Comparison of ENCODE assay signal across 18 cellular contexts in the genomic region with DNA sequence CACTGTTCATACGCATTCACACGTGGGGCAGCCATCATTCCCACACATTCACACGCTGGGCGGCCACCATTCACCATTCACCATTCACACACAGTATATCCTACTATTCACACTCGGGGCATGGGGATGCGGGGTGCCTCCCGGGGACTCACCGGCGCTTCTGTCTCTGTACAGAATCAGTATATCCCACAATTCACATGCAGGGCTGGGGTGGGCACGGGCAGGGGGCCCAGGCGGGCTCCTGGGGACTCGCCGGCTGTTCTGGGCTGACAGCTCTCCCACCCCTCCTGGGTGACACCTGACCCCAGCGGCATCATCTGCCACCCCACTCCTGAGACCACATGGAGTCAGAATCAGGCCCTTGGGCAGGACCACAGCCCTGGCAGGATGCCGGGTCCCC. TPM values are rescaled to one million over a fixed set of nuclear protein-coding genes. Genes with fewer than 3 reads are reported as not detected.
A peak's percentile ranks its signal among the peaks of the same experiment; 100 is the strongest.
DNase-seq lines count a peak whose midpoint lies in the region; ATAC-seq and TF ChIP-seq lines count a peak whose summit lies in the region.
"Had no signal": no experiment of that assay in that cellular context is flagged by ENCODE, and none has a peak within 500 bp of the region (broad histone marks: within the 10 kb centered on the region; RNA-seq: fewer than 3 reads in every experiment).

No MANE protein-coding gene starts in this region.

- peaks cover 9 to 53% (median 47%) of the 10 kb centered on the region in 10 experiments; a peak in 19 of 20 replicates for H3K4me1 ChIP-seq in BLaER1 treated with 17β-estradiol and CSF1 and Interleukin-3, amounts not matched to agents 10 nM and 100 nM
- H3K4me1 ChIP-seq in IMR-90 (ENCODE audit: control insufficient read depth, insufficient read depth, low read length) (no peaks in the 10 kb centered on the region), spleen (peaks cover 0 to 8% (median 0%) of the 10 kb centered on the region in 6 donors)

- peaks cover 5% of the 10 kb centered on the region for H3K27me3 Mint-ChIP-seq in glutamatergic neuron (ENCODE audit: unreplicated experiment)
- H3K27me3 Mint-ChIP-seq: CD4-positive, alpha-beta T cell; CD8-positive, alpha-beta memory T cell had no signal

- H3K4me2 ChIP-seq in BLaER1 treated with 17β-estradiol and CSF1 and Interleukin-3, amounts not matched to agents 10 nM and 100 nM = peak overlapping the region; percentile 31 to 97 (median 88); a peak in 21 of 22 replicates
- H3K4me2 ChIP-seq in IMR-90 (ENCODE audit: low read depth, low read length) = no peak overlapping the region

- no peak overlapping the region for H2BK120ac ChIP-seq in IMR-90 (ENCODE audit: low read depth, low read length)

- H3K9me3 ChIP-seq in BLaER1 treated with 17β-estradiol and CSF1 and Interleukin-3, amounts not matched to agents 10 nM and 100 nM (replicated peaks in 1 of 11) = no peaks in the 10 kb centered on the region
- H3K9me3 ChIP-seq in IMR-90 (ENCODE audit: control insufficient read depth, insufficient read depth, low read length) = no peaks in the 10 kb centered on the region
- no peaks in the 10 kb centered on the region for H3K9me3 ChIP-seq in spleen

- POLR2A ChIA-PET in IMR-90 (lab: Charles Lee; ENCODE audit: unreplicated experiment) = no interaction called here

- in situ Hi-C loops in IMR-90 (cut with MboI; ENCODE audit: low sequenced_read_pairs) = loop anchor here (5.0 kb wide), 1 partner anchor 49 kb away; no protein-coding TSS in a partner anchor

- no peaks in the 10 kb centered on the region for H3K9me1 ChIP-seq in IMR-90 (ENCODE audit: insufficient read depth, low read length)

- no peaks in the 10 kb centered on the region for H3K79me1 ChIP-seq in IMR-90 (ENCODE audit: low read depth in 1 of 2, low read length in 2 of 2)

- H2AFZ ChIP-seq in IMR-90 (replicated peaks; ENCODE audit: low read length, poor library complexity) = no peak overlapping the region
- H2AFZ ChIP-seq: GM23248 had no signal

- no peak for DNase-seq in IMR-90
- no peak for DNase-seq in glutamatergic neuron
- peak; percentile 58 for DNase-seq in spleen
- no peak for DNase-seq in foreskin fibroblast
- DNase-seq: CD4-positive, alpha-beta T cell; CD8-positive, alpha-beta memory T cell; DMS 273 treated with DMSO at 0.1 percent for 48 hours; DMS79; EL; GDM1; GM23248; H9 had no signal

- H4K20me1 ChIP-seq in BLaER1 treated with 17β-estradiol and CSF1 and Interleukin-3, amounts not matched to agents 10 nM and 100 nM = peaks cover 17 to 99% (median 66%) of the 10 kb centered on the region in 11 experiments; a peak in 21 of 22 replicates
- no peaks in the 10 kb centered on the region for H4K20me1 ChIP-seq in IMR-90 (ENCODE audit: insufficient read depth, low read length)

- H3K9me3 Mint-ChIP-seq in glutamatergic neuron (ENCODE audit: unreplicated experiment) = peaks cover 5% of the 10 kb centered on the region
- H3K9me3 Mint-ChIP-seq: CD4-positive, alpha-beta T cell; CD8-positive, alpha-beta memory T cell; H9 had no signal

- no peak overlapping the region for H2AK5ac ChIP-seq in IMR-90 (ENCODE audit: low read depth, low read length)

- intact Hi-C loops in IMR-90 (cut with micrococcal nuclease) = no loop called here
- intact Hi-C loops in spleen (cut with DNase I; ENCODE audit: low total_unique reads) = no loop called here

- peak overlapping the region; percentile 33 for H3K27ac Mint-ChIP-seq in glutamatergic neuron (ENCODE audit: unreplicated experiment)
- H3K27ac Mint-ChIP-seq: CD14-positive monocyte; CD4-positive, alpha-beta T cell; CD8-positive, alpha-beta memory T cell; H9 had no signal

- ATAC-seq in IMR-90 (ENCODE audit: low read depth) (no peak), GM21367 (IDR thresholded peaks at IDR 0.05; ENCODE audit: unreplicated experiment) (no peak), GM21737 (IDR thresholded peaks at IDR 0.05; ENCODE audit: unreplicated experiment) (no peak)
- ATAC-seq: GM12878, HCT116 had no signal

- TF ChIP-seq RAD21 in IMR-90 (IDR thresholded peaks at IDR 0.05; ENCODE audit: low read length) = no peak

- no peak overlapping the region for H3K23ac ChIP-seq in IMR-90 (ENCODE audit: low read depth, low read length)

- no peak overlapping the region for H4K5ac ChIP-seq in IMR-90 (ENCODE audit: low read depth, low read length)

- TF ChIP-seq POLR2A in IMR-90 (IDR thresholded peaks at IDR 0.05; ENCODE audit: low read depth, low read length) = no peak
- no peak for TF ChIP-seq POLR2A in spleen (IDR thresholded peaks at IDR 0.05)

- H3K56ac ChIP-seq in IMR-90 (ENCODE audit: extremely low read depth, insufficient read depth, low read length) = no peak overlapping the region

- no TSS peak for BruUV-seq in IMR-90 (replicated peaks; lab: Mats Ljungman, UMichigan)

- H3K36me3 ChIP-seq in BLaER1 treated with 17β-estradiol and CSF1 and Interleukin-3, amounts not matched to agents 10 nM and 100 nM = peaks cover 60 to 96% (median 75%) of the 10 kb centered on the region in 11 experiments
- H3K36me3 ChIP-seq in IMR-90 (ENCODE audit: control insufficient read depth, insufficient read depth, low read length) (peaks cover 77% of the 10 kb centered on the region), spleen (peaks cover 0 to 100% (median 80%) of the 10 kb centered on the region in 6 donors)

- peak overlapping the region; percentile 9 for H2AK9ac ChIP-seq in IMR-90 (replicated peaks; ENCODE audit: low read depth, low read length, poor library complexity)

- no peak overlapping the region for H4K8ac ChIP-seq in IMR-90 (ENCODE audit: low read depth in 2 of 2, low read length in 2 of 2)

- H4K91ac ChIP-seq in IMR-90 (ENCODE audit: insufficient read depth, low read depth, low read length) = no peak overlapping the region

- H3K36me3 Mint-ChIP-seq in glutamatergic neuron (ENCODE audit: unreplicated experiment) = no peaks in the 10 kb centered on the region

- CTCF ChIA-PET in IMR-90 (lab: Yijun Ruan, JAX) = no interaction called here

- H3K9ac ChIP-seq in BLaER1 treated with 17β-estradiol and CSF1 and Interleukin-3, amounts not matched to agents 10 nM and 100 nM = peak overlapping the region in 6 of 11 experiments; percentile 37 to 61 (median 56); a peak in 11 of 22 replicates
- no peak overlapping the region for H3K9ac ChIP-seq in IMR-90 (ENCODE audit: low read depth, low read length)
- H3K9ac ChIP-seq: GM23248 had no signal

- no peak overlapping the region for H2BK5ac ChIP-seq in IMR-90 (ENCODE audit: low read depth, low read length, poor library complexity, severe bottlenecking)

- 96% methylated on average over 4 of the region's 15 CpGs; no CpG with 5 or more reads in 1 of the 2 experiments for WGBS in IMR-90 (ENCODE audit: extremely low coverage in 2 of 2, insufficient read length in 1 of 2), 2 experiments
- WGBS in spleen, 5 donors = 92 to 96% (median 93%) methylated on average over 10 to 15 of the region's 15 CpGs

- H2BK20ac ChIP-seq in IMR-90 (ENCODE audit: low read depth, low read length) = no peak overlapping the region

- H3K14ac ChIP-seq in IMR-90 (replicated peaks; ENCODE audit: low read depth, low read length) = no peak overlapping the region

- H3K4me3 ChIP-seq in BLaER1 treated with 17β-estradiol and CSF1 and Interleukin-3, amounts not matched to agents 10 nM and 100 nM = peak overlapping the region in 3 of 10 experiments; percentile 18 to 50 (median 36); a peak in 3 of 20 replicates
- H3K4me3 ChIP-seq in IMR-90 (ENCODE audit: insufficient read depth, low read depth, low read length) (no peak overlapping the region), spleen (no peak overlapping the region), foreskin fibroblast (ENCODE audit: low read depth in 1 of 2, low read length in 2 of 2) (no peak overlapping the region)
- H3K4me3 ChIP-seq: GM12878, GM23248 had no signal

- H2BK15ac ChIP-seq in IMR-90 (ENCODE audit: low read depth, low read length) = no peak overlapping the region

- H3K4ac ChIP-seq in IMR-90 (ENCODE audit: low read depth, low read length) = no peak overlapping the region

- no peak overlapping the region for H3K4me3 Mint-ChIP-seq in glutamatergic neuron (ENCODE audit: unreplicated experiment)
- H3K4me3 Mint-ChIP-seq: CD14-positive monocyte; CD4-positive, alpha-beta T cell; CD8-positive, alpha-beta memory T cell; H9 had no signal

- peak overlapping the region in 3 of 11 experiments; percentile 59 to 69 (median 60); a peak in 3 of 22 replicates for H3K27ac ChIP-seq in BLaER1 treated with 17β-estradiol and CSF1 and Interleukin-3, amounts not matched to agents 10 nM and 100 nM
- H3K27ac ChIP-seq in IMR-90 (ENCODE audit: insufficient read depth, low read length) = no peak overlapping the region
- H3K27ac ChIP-seq in spleen = no peak overlapping the region
- H3K27ac ChIP-seq: GM23248 had no signal

- H3K18ac ChIP-seq in IMR-90 (ENCODE audit: low read depth, low read length) = no peak overlapping the region

- peaks cover 6% of the 10 kb centered on the region for H3K4me1 Mint-ChIP-seq in glutamatergic neuron (ENCODE audit: low read depth, unreplicated experiment)
- H3K4me1 Mint-ChIP-seq: CD14-positive monocyte, H9 had no signal

- TF ChIP-seq CTCF in IMR-90 (conservative IDR thresholded peaks at IDR 0.05; ENCODE audit: low read depth, low read length) = no peak
- TF ChIP-seq CTCF in glutamatergic neuron (IDR thresholded peaks at IDR 0.05; ENCODE audit: partially characterized antibody, unreplicated experiment) = no peak
- no peak for TF ChIP-seq CTCF in spleen (IDR thresholded peaks at IDR 0.05 in 8 of 11, conservative IDR thresholded peaks at IDR 0.05 in 3 of 11)
- TF ChIP-seq CTCF in foreskin fibroblast (IDR thresholded peaks at IDR 0.05; ENCODE audit: low read depth, low read length) = no peak

- H3K27me3 ChIP-seq in BLaER1 treated with 17β-estradiol and CSF1 and Interleukin-3, amounts not matched to agents 10 nM and 100 nM = peaks cover 0 to 6% (median 0%) of the 10 kb centered on the region in 11 experiments; a peak in 1 of 22 replicates
- H3K27me3 ChIP-seq in IMR-90 (ENCODE audit: control insufficient read depth, insufficient read depth, low read length) (no peaks in the 10 kb centered on the region), spleen (replicated peaks in 1 of 7) (no peaks in the 10 kb centered on the region)

- dilution Hi-C loops in IMR-90 (cut with HindIII; ENCODE audit: low sequenced_read_pairs, unreplicated experiment) = no loop called here

RNA-seq across cellular contexts. Expression of a gene that starts 9.6 kb away (rescaled TPM):
- total RNA-seq in IMR-90 (2012; rRNA removed) = 12.7 and 15.3 TPM in 2 replicates
- polyA plus RNA-seq in IMR-90 (2012; rRNA removed) = 41.2 and 61.6 TPM in 2 replicates
- 33.9 and 84.6 TPM in 2 replicates for polyA plus RNA-seq in IMR-90 (2012; cell fraction: cytosol; rRNA removed)
- polyA plus RNA-seq in IMR-90 (2012; cell fraction: nucleus; rRNA removed; ENCODE audit: low replicate concordance) = 163 and 393 TPM in 2 replicates
- 79.1 TPM for total RNA-seq in glutamatergic neuron (ENCODE audit: unreplicated experiment)
- 10 to 100 TPM; 51.0 to 82.9 (median 68.4) TPM for total RNA-seq in spleen
- 100 to 1,000 TPM; 152 to 283 (median 256) TPM for polyA plus RNA-seq in spleen

RNA-seq across cellular contexts. Expression of a gene that starts 10.9 kb away (rescaled TPM):
- total RNA-seq in IMR-90 (2012; rRNA removed) (1.3 and 1.4 TPM in 2 replicates), glutamatergic neuron (ENCODE audit: unreplicated experiment) (68.7 TPM), spleen (10 to 100 TPM; 17.8 to 41.3 (median 28.8) TPM)
- polyA plus RNA-seq in IMR-90 (2012; rRNA removed) (9.6 and 11.1 TPM in 2 replicates), spleen (10 to 100 TPM in 2 of 3 donors, 1 to 10 TPM in 1; 5.1 to 22.4 (median 13.8) TPM)
- 2.9 and 4.0 TPM in 2 replicates for polyA plus RNA-seq in IMR-90 (2012; cell fraction: cytosol; rRNA removed)
- 68.1 and 156 TPM in 2 replicates for polyA plus RNA-seq in IMR-90 (2012; cell fraction: nucleus; rRNA removed; ENCODE audit: low replicate concordance)

RNA-seq across cellular contexts. Expression of a gene that starts 11.2 kb away (rescaled TPM):
- 68.5 and 73.3 TPM in 2 replicates for total RNA-seq in IMR-90 (2012; rRNA removed)
- 80.4 and 87.2 TPM in 2 replicates for polyA plus RNA-seq in IMR-90 (2012; rRNA removed)
- 85.4 and 140 TPM in 2 replicates for polyA plus RNA-seq in IMR-90 (2012; cell fraction: cytosol; rRNA removed)
- 69.2 and 93.1 TPM in 2 replicates for polyA plus RNA-seq in IMR-90 (2012; cell fraction: nucleus; rRNA removed; ENCODE audit: low replicate concordance)
- total RNA-seq in glutamatergic neuron (ENCODE audit: unreplicated experiment) = 75.1 TPM
- total RNA-seq in spleen = 10 to 100 TPM; 49.9 to 66.8 (median 62.3) TPM
- 100 to 1,000 TPM; 133 to 157 (median 134) TPM for polyA plus RNA-seq in spleen

RNA-seq across cellular contexts. Expression of a gene that starts 20.6 kb away (rescaled TPM):
- total RNA-seq in IMR-90 (2012; rRNA removed) = 9.1 and 10.6 TPM in 2 replicates
- 30.8 and 34.0 TPM in 2 replicates for polyA plus RNA-seq in IMR-90 (2012; rRNA removed)
- polyA plus RNA-seq in IMR-90 (2012; cell fraction: cytosol; rRNA removed) = 24.8 and 37.1 TPM in 2 replicates
- polyA plus RNA-seq in IMR-90 (2012; cell fraction: nucleus; rRNA removed; ENCODE audit: low replicate concordance) = 165 and 400 TPM in 2 replicates
- 80.4 TPM for total RNA-seq in glutamatergic neuron (ENCODE audit: unreplicated experiment)
- total RNA-seq in spleen = 100 to 1,000 TPM in 2 of 7 donors, 10 to 100 TPM in 5; 41.4 to 114 (median 65.3) TPM
- polyA plus RNA-seq in spleen = 100 to 1,000 TPM; 111 to 266 (median 204) TPM

RNA-seq across cellular contexts. Expression of a gene that starts 21.0 kb away (rescaled TPM):
- total RNA-seq in IMR-90 (2012; rRNA removed) (51.1 and 131 TPM in 2 replicates), glutamatergic neuron (ENCODE audit: unreplicated experiment) (66.1 TPM), spleen (100 to 1,000 TPM in 1 of 7 donors, 10 to 100 TPM in 6; 37.5 to 103 (median 44.6) TPM)
- polyA plus RNA-seq in IMR-90 (2012; rRNA removed) (62.6 and 75.9 TPM in 2 replicates), spleen (10 to 100 TPM; 61.9 to 84.3 (median 79.3) TPM)
- polyA plus RNA-seq in IMR-90 (2012; cell fraction: cytosol; rRNA removed) = 64.6 and 131 TPM in 2 replicates
- 50.7 and 143 TPM in 2 replicates for polyA plus RNA-seq in IMR-90 (2012; cell fraction: nucleus; rRNA removed; ENCODE audit: low replicate concordance)
